Comparison of ENCODE assay signal across 9 cellular contexts in genomic region chr14:58752782-58753181, GRCh38.
DNase-seq lines count a peak whose midpoint lies in the region; ATAC-seq, FAIRE-seq and TF ChIP-seq lines count a peak whose summit lies in the region.
"Had no signal": no experiment of that assay in that cellular context is flagged by ENCODE, and none has a peak within 500 bp of the region (broad histone marks: within the 10 kb centered on the region; RNA-seq: fewer than 3 reads in every experiment).

No MANE protein-coding gene starts in this region.

- dilution Hi-C loops in mammary epithelial cell (cut with HindIII; ENCODE audit: low sequenced_read_pairs) = no loop called here

- intact Hi-C loops in mammary epithelial cell (cut with micrococcal nuclease) = no loop called here

- in situ Hi-C loops in mammary epithelial cell (cut with MboI; ENCODE audit: low sequenced_read_pairs in 2 of 2) = no loop called here

- 8% methylated on average over 9 of the region's 9 CpGs for WGBS in mammary epithelial cell (ENCODE audit: low coverage, missing lambda C conversion rate)
- 11 to 27% (median 12%) methylated on average over 9 of the region's 9 CpGs for WGBS in small intestine, 3 donors

- ATAC-seq in GM21390 (IDR thresholded peaks at IDR 0.05; ENCODE audit: unreplicated experiment) = no peak
- ATAC-seq in HG03135 (IDR thresholded peaks at IDR 0.05; ENCODE audit: unreplicated experiment) = no peak
- no peak for ATAC-seq in GM19397 (IDR thresholded peaks at IDR 0.05; ENCODE audit: unreplicated experiment)
- no peak for ATAC-seq in HG03175 (IDR thresholded peaks at IDR 0.05; ENCODE audit: unreplicated experiment)

- no peak for TF ChIP-seq CTCF in mammary epithelial cell (conservative IDR thresholded peaks at IDR 0.05 in 1 of 2, IDR thresholded peaks at IDR 0.05 in 1 of 2; ENCODE audit: extremely low read depth in 1 of 2, insufficient read depth in 1 of 2, low read depth in 1 of 2, low read length in 2 of 2)

- no peaks in the 10 kb centered on the region for H3K79me2 ChIP-seq in mammary epithelial cell (ENCODE audit: insufficient read depth, low read length)

- no peaks in the 10 kb centered on the region for H4K20me1 ChIP-seq in mammary epithelial cell (ENCODE audit: insufficient read depth, low read length)

- DNase-seq in M059J (ENCODE audit: low read depth) (peak; percentile 35), mammary epithelial cell (peak; percentile 53), small intestine (peak; percentile 92)

- H3K36me3 ChIP-seq in mammary epithelial cell (ENCODE audit: insufficient read depth, low read length) (no peaks in the 10 kb centered on the region), small intestine (ENCODE audit: control insufficient read depth in 2 of 2, insufficient read depth in 2 of 2, low read length in 2 of 2) (no peaks in the 10 kb centered on the region)

- H3K9me3 ChIP-seq in mammary epithelial cell (replicated peaks; ENCODE audit: insufficient read depth, low read length) (no peaks in the 10 kb centered on the region), small intestine (ENCODE audit: control insufficient read depth, low read depth) (no peaks in the 10 kb centered on the region)

- H3K4me1 ChIP-seq in mammary epithelial cell (ENCODE audit: insufficient read depth, low read length) (peaks cover 23% of the 10 kb centered on the region), small intestine (ENCODE audit: control insufficient read depth in 2 of 2, insufficient read depth in 1 of 2, low read depth in 1 of 2, low read length in 1 of 2) (peaks cover 11 to 40% of the 10 kb centered on the region in 2 donors)

- peak overlapping the region; percentile 62 for H3K4me2 ChIP-seq in mammary epithelial cell (ENCODE audit: insufficient read depth, low read depth, low read length)

- no peak overlapping the region for H3K4me3 ChIP-seq in mammary epithelial cell (replicated peaks in 1 of 3; ENCODE audit: insufficient read depth in 1 of 3, low read depth in 2 of 3, low read length in 3 of 3)
- H3K4me3 ChIP-seq in small intestine (ENCODE audit: low read depth in 1 of 2, low read length in 2 of 2) = no peak overlapping the region
- H3K4me3 ChIP-seq: SK-N-MC had no signal

- H3K27ac ChIP-seq in mammary epithelial cell (ENCODE audit: insufficient read depth, low read depth, low read length) (no peak overlapping the region), layer of hippocampus (ENCODE audit: low read depth, low read length) (peak overlapping the region; percentile 19), small intestine (ENCODE audit: low read depth in 1 of 2, low read length in 1 of 2) (peak overlapping the region; percentile 24 to 78)
- H3K27ac ChIP-seq: SK-N-MC had no signal

- H3K9ac ChIP-seq in mammary epithelial cell (ENCODE audit: insufficient read depth, low read length) = no peak overlapping the region

- peak overlapping the region; percentile 68 for H2AFZ ChIP-seq in mammary epithelial cell (ENCODE audit: low read depth, low read length)

- CTCF ChIA-PET in mammary epithelial cell (lab: Charles Lee; ENCODE audit: low non-redundant PET) = no interaction called here

- BruUV-seq in mammary epithelial cell (replicated peaks; lab: Mats Ljungman, UMichigan) = no TSS peak

- H3K27me3 ChIP-seq in mammary epithelial cell (ENCODE audit: insufficient read depth, low read length) = no peaks in the 10 kb centered on the region
- H3K27me3 ChIP-seq in layer of hippocampus (ENCODE audit: control insufficient read depth, insufficient read depth, low read length) = no peaks in the 10 kb centered on the region
- no peaks in the 10 kb centered on the region for H3K27me3 ChIP-seq in small intestine (ENCODE audit: control insufficient read depth in 2 of 2, insufficient read depth in 2 of 2, low read length in 2 of 2)

- FAIRE-seq in small intestine (lab: Jason Lieb, UNC) = no peak

Comparison
In these comparisons a context has a peak if more than half of its experiments do, and no peak if none do; other contexts are left out.
1. DNase-seq: peak in every context shown above with its lines; median percentile 92 in small intestine; 53 in mammary epithelial cell; 35 in M059J.